In genomic region chr11:62850911-62851806, GRCh38 we compare ENCODE assay signal across 11 cellular contexts. TPM values are rescaled to one million over a fixed set of nuclear protein-coding genes. Genes with fewer than 3 reads are reported as not detected.
DNase-seq lines count a peak whose midpoint lies in the region; ATAC-seq and TF ChIP-seq lines count a peak whose summit lies in the region.
"Had no signal": no experiment of that assay in that cellular context is flagged by ENCODE, and none has a peak within 500 bp of the region (broad histone marks: within the 10 kb centered on the region; RNA-seq: fewer than 3 reads in every experiment).

No MANE protein-coding gene starts in this region.

- no peak overlapping the region for H3K27ac ChIP-seq in upper lobe of right lung
- H3K27ac ChIP-seq: esophagus squamous epithelium, upper lobe of left lung had no signal

- peak; percentile 61 for DNase-seq in activated CD4-positive, alpha-beta T cell treated with anti-CD3 and anti-CD28 coated beads for 48 hours
- DNase-seq in activated CD4-positive, alpha-beta T cell treated with anti-CD3 and anti-CD28 coated beads, Interleukin-2, amount 50 U/mL, for 1 hour, result no peak
- DNase-seq in MG63 (peak; percentile 43), upper lobe of right lung (no peak)
- peak; percentile 77 to 78 for DNase-seq in activated T-cell treated with anti-CD3 and anti-CD28 coated beads, Interleukin-2, amount 50 U/mL, for 48 hours
- DNase-seq in stimulated activated CD4-positive, alpha-beta T cell treated with anti-CD3 and anti-CD28 coated beads, Interleukin-1b, Interleukin-23, amount 100 ng/mL, for 48 hours, result peak; percentile 49
- DNase-seq: esophagus squamous epithelium, upper lobe of left lung had no signal

- peaks cover 41% of the 10 kb centered on the region for H3K36me3 ChIP-seq in MG63
- H3K36me3 ChIP-seq in upper lobe of right lung, result peaks cover 36% of the 10 kb centered on the region

- no peak for ATAC-seq in GM19455 (IDR thresholded peaks at IDR 0.05; ENCODE audit: unreplicated experiment)
- ATAC-seq in upper lobe of right lung, result no peak
- ATAC-seq in HG02840 (IDR thresholded peaks at IDR 0.05; ENCODE audit: low FRiP score, unreplicated experiment), result no peak

- intact Hi-C loops in upper lobe of right lung (cut with DNase I), result loop anchor here (10.0 kb wide), 1 partner anchor 56 kb away; the partner anchor contains the start of gene TMEM223

- H3K4me1 ChIP-seq in upper lobe of right lung, result peaks cover 20% of the 10 kb centered on the region

- no peaks in the 10 kb centered on the region for H3K27me3 ChIP-seq in MG63
- H3K27me3 ChIP-seq in upper lobe of right lung, result no peaks in the 10 kb centered on the region
- H3K27me3 ChIP-seq: esophagus squamous epithelium, upper lobe of left lung had no signal

- H3K9me3 ChIP-seq in MG63 (no peaks in the 10 kb centered on the region), upper lobe of right lung (no peaks in the 10 kb centered on the region)
- H3K9me3 ChIP-seq: esophagus squamous epithelium, upper lobe of left lung had no signal

- no peak for TF ChIP-seq CTCF in upper lobe of right lung (IDR thresholded peaks at IDR 0.05)

- H3K4me3 ChIP-seq in MG63, result no peak overlapping the region
- H3K4me3 ChIP-seq in upper lobe of right lung, result no peak overlapping the region
- H3K4me3 ChIP-seq: esophagus squamous epithelium, upper lobe of left lung had no signal

RNA-seq across cellular contexts. Expression of gene WDR74, which starts 11.8 kb away (rescaled TPM):
- 135 and 139 TPM in 2 replicates for total RNA-seq in MG63 (2014; rRNA removed; shearing (Covaris generic); ENCODE audit: low replicate concordance)
- 43.9 TPM for total RNA-seq in upper lobe of right lung

RNA-seq across cellular contexts. Expression of gene TEX54, which starts 18.5 kb away (rescaled TPM):
- not detected in 2 replicates for total RNA-seq in MG63 (2014; rRNA removed; shearing (Covaris generic); ENCODE audit: low replicate concordance)
- not detected for total RNA-seq in upper lobe of right lung
- total RNA-seq: esophagus squamous epithelium, osteoblast, upper lobe of left lung had no signal

RNA-seq across cellular contexts. Expression of gene STX5, which starts 19.3 kb away (rescaled TPM):
- 28.0 and 42.3 TPM in 2 replicates for total RNA-seq in MG63 (2014; rRNA removed; shearing (Covaris generic); ENCODE audit: low replicate concordance)
- total RNA-seq in upper lobe of right lung, result 40.9 TPM

RNA-seq across cellular contexts. Expression of gene SLC3A2, which starts 29.5 kb away (rescaled TPM):
- 545 and 579 TPM in 2 replicates for total RNA-seq in MG63 (2014; rRNA removed; shearing (Covaris generic); ENCODE audit: low replicate concordance)
- total RNA-seq in upper lobe of right lung, result 255 TPM

RNA-seq across cellular contexts. Expression of gene NXF1, which starts 45.9 kb away (rescaled TPM):
- total RNA-seq in MG63 (2014; rRNA removed; shearing (Covaris generic); ENCODE audit: low replicate concordance), result 5.4 and 15.6 TPM in 2 replicates
- total RNA-seq in upper lobe of right lung, result 96.2 TPM

Comparison
In these comparisons a context has a peak if more than half of its experiments do, and no peak if none do; other contexts are left out.
1. DNase-seq: peak in activated CD4-positive, alpha-beta T cell treated with anti-CD3 and anti-CD28 coated beads for 48 hours (single experiment), MG63 (single experiment), activated T-cell treated with anti-CD3 and anti-CD28 coated beads, Interleukin-2, amount 50 U/mL, for 48 hours (2 of 2) and stimulated activated CD4-positive, alpha-beta T cell treated with anti-CD3 and anti-CD28 coated beads, Interleukin-1b, Interleukin-23, amount 100 ng/mL, for 48 hours (single experiment); none in activated CD4-positive, alpha-beta T cell treated with anti-CD3 and anti-CD28 coated beads, Interleukin-2, amount 50 U/mL, for 1 hour (single experiment) and upper lobe of right lung (single experiment).